Comparison of ENCODE assay signal across 4 cellular contexts in genomic region chr9:84367726-84368125, GRCh38. TPM values are rescaled to one million over a fixed set of nuclear protein-coding genes. Genes with fewer than 3 reads are reported as not detected.
"Had no signal": no experiment of that assay in that cellular context is flagged by ENCODE, and none has a peak within 500 bp of the region (broad histone marks: within the 10 kb centered on the region; RNA-seq: fewer than 3 reads in every experiment).

No MANE protein-coding gene starts in this region.

RNA-seq across cellular contexts. Expression of gene SLC28A3, which starts 27.2 kb away (rescaled TPM):
- total RNA-seq: dermis blood vessel endothelial cell had no signal
- polyA plus RNA-seq: aorta; naive thymus-derived CD4-positive, alpha-beta T cell; right cardiac atrium had no signal
